2 cellular contexts compared by ENCODE assay signal in genomic region chr15:56017920-56018319, GRCh38.
TF ChIP-seq lines count a peak whose summit lies in the region.

No MANE protein-coding gene starts in this region.

TF ChIP-seq in GM23338, 12 proteins besides CTCF, POLR2A, EP300 and RAD21:
- no peak for TF ChIP-seq EZH2phosphoT487 (IDR thresholded peaks at IDR 0.05; ENCODE audit: unreplicated experiment)
- TF ChIP-seq POLR2AphosphoS5 (IDR thresholded peaks at IDR 0.05; ENCODE audit: low read depth) = no peak
- TF ChIP-seq ZNF462 (CRISPR knock-in tag; IDR thresholded peaks at IDR 0.05) = no peak

TF ChIP-seq in HepG2, 621 proteins besides CTCF, POLR2A, EP300 and RAD21 (continues in another document):
- TF ChIP-seq HNF4A (CRISPR knock-in tag; IDR thresholded peaks at IDR 0.05) (0 out of 2 replicates have a peak, but pooled peaks have one; percentile 16), ZNF407 (CRISPR knock-in tag; IDR thresholded peaks at IDR 0.05; ENCODE audit: not compliant biosample characterization) (no peak), PATZ1 (CRISPR knock-in tag; IDR thresholded peaks at IDR 0.05) (peak; percentile 13; the same call in 1 of the 2 replicates), RARA (CRISPR knock-in tag; IDR thresholded peaks at IDR 0.05) (0 out of 2 replicates have a peak, but pooled peaks have one; percentile 25), SMAD3 (CRISPR knock-in tag; IDR thresholded peaks at IDR 0.05) (no peak), SP140L (CRISPR knock-in tag; IDR thresholded peaks at IDR 0.05; ENCODE audit: borderline replicate concordance) (no peak), GATAD2A (CRISPR knock-in tag; IDR thresholded peaks at IDR 0.05) (peak; percentile 65), MEF2D (CRISPR knock-in tag; IDR thresholded peaks at IDR 0.05) (no peak), TRIM24 (CRISPR knock-in tag; IDR thresholded peaks at IDR 0.05) (0 out of 2 replicates have a peak, but pooled peaks have one; percentile 24), ZNF775 (CRISPR knock-in tag; IDR thresholded peaks at IDR 0.05; ENCODE audit: borderline replicate concordance) (no peak), CEBPB (IDR thresholded peaks at IDR 0.05; ENCODE audit: borderline replicate concordance, low read depth, low read length) (peak; percentile 84), ZNF709 (CRISPR knock-in tag; IDR thresholded peaks at IDR 0.05) (no peak), STAG1 (CRISPR knock-in tag; IDR thresholded peaks at IDR 0.05) (0 out of 2 replicates have a peak, but pooled peaks have one; percentile 16), SAP130 (CRISPR knock-in tag; IDR thresholded peaks at IDR 0.05; ENCODE audit: low read depth) (peak; percentile 28; the same call in 1 of the 2 replicates), ZNF329 (CRISPR knock-in tag; IDR thresholded peaks at IDR 0.05; ENCODE audit: low read depth) (no peak), GATAD1 (CRISPR knock-in tag; IDR thresholded peaks at IDR 0.05) (no peak), SOX13 (IDR thresholded peaks at IDR 0.05) (0 out of 2 replicates have a peak, but pooled peaks have one; percentile 23), SOX13 (CRISPR knock-in tag; conservative IDR thresholded peaks at IDR 0.05 in 1 of 2, IDR thresholded peaks at IDR 0.05 in 1 of 2) (peak in 1 of 2 experiments; percentile 88; a peak in 2 of 4 replicates), FOXA1 (IDR thresholded peaks at IDR 0.05) (no peak), FOXA1 (CRISPR knock-in tag; IDR thresholded peaks at IDR 0.05) (peak; percentile 27; the same call in 1 of the 2 replicates), HMG20A (CRISPR knock-in tag; IDR thresholded peaks at IDR 0.05; ENCODE audit: borderline replicate concordance) (peak; percentile 26; the same call in 1 of the 2 replicates), ZBTB7B (CRISPR knock-in tag; IDR thresholded peaks at IDR 0.05) (no peak), ZNF772 (CRISPR knock-in tag; IDR thresholded peaks at IDR 0.05) (no peak), GMEB1 (CRISPR knock-in tag; IDR thresholded peaks at IDR 0.05; ENCODE audit: borderline replicate concordance) (no peak), ZNF652 (CRISPR knock-in tag; IDR thresholded peaks at IDR 0.05; ENCODE audit: borderline replicate concordance, low read depth) (no peak), CBFB (CRISPR knock-in tag; IDR thresholded peaks at IDR 0.05) (no peak), ZNF644 (CRISPR knock-in tag; IDR thresholded peaks at IDR 0.05; ENCODE audit: low read depth) (peak; percentile 28; the same call in 1 of the 2 replicates), KLF15 (CRISPR knock-in tag; IDR thresholded peaks at IDR 0.05; ENCODE audit: borderline replicate concordance) (no peak), ZNF782 (CRISPR knock-in tag; IDR thresholded peaks at IDR 0.05; ENCODE audit: borderline replicate concordance) (no peak), ZNF12 (CRISPR knock-in tag; IDR thresholded peaks at IDR 0.05) (0 out of 2 replicates have a peak, but pooled peaks have one; percentile 33), SMC3 (IDR thresholded peaks at IDR 0.05; ENCODE audit: low read length) (peak; percentile 26; the same call in 1 of the 2 replicates), ZNF512 (CRISPR knock-in tag; IDR thresholded peaks at IDR 0.05) (no peak), IKZF1 (IDR thresholded peaks at IDR 0.05) (no peak), MXD3 (CRISPR knock-in tag; IDR thresholded peaks at IDR 0.05) (no peak), CHD4 (IDR thresholded peaks at IDR 0.05; ENCODE audit: borderline replicate concordance, low read length) (no peak), ZBTB37 (CRISPR knock-in tag; IDR thresholded peaks at IDR 0.05) (no peak), ZBTB10 (CRISPR knock-in tag; IDR thresholded peaks at IDR 0.05; ENCODE audit: borderline replicate concordance) (no peak), SOX5 (CRISPR knock-in tag; IDR thresholded peaks at IDR 0.05; ENCODE audit: borderline replicate concordance) (peak; percentile 86), ATF5 (CRISPR knock-in tag; IDR thresholded peaks at IDR 0.05; ENCODE audit: low read depth) (no peak), ZNF766 (CRISPR knock-in tag; IDR thresholded peaks at IDR 0.05; ENCODE audit: borderline replicate concordance) (no peak), ZNF788 (CRISPR knock-in tag; IDR thresholded peaks at IDR 0.05; ENCODE audit: borderline replicate concordance) (no peak)
